8 cellular contexts compared by ENCODE assay signal in the genomic region with DNA sequence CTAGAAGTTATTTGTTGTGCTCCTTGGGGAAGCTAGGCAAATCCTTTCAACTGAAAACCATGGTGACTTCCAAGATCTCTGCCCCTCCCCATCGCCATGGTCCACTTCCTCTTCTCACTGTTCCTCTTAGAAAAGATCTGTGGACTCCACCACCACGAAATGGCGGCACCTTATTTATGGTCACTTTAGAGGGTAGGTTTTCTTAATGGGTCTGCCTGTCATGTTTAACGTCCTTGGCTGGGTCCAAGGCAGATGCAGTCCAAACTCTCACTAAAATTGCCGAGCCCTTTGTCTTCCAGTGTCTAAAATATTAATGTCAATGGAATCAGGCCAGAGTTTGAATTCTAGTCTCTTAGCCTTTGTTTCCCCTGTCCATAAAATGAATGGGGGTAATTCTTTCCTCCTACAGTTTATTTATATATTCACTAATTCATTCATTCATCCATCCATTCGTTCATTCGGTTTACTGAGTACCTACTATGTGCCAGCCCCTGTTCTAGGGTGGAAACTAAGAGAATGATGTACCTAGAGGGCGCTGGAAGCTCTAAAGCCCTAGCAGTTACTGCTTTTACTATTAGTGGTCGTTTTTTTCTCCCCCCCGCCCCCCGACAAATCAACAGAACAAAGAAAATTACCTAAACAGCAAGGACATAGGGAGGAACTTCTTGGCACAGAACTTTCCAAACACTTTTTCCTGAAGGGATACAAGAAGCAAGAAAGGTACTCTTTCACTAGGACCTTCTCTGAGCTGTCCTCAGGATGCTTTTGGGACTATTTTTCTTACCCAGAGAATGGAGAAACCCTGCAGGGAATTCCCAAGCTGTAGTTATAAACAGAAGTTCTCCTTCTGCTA. TPM values are rescaled to one million over a fixed set of nuclear protein-coding genes. Genes with fewer than 3 reads are reported as not detected.
DNase-seq lines count a peak whose midpoint lies in the region; ATAC-seq and TF ChIP-seq lines count a peak whose summit lies in the region.

No MANE protein-coding gene starts in this region.

- H3K4me3 ChIP-seq in ascending aorta (peak overlapping the region; percentile 87 to 90), iPS-18c (ENCODE audit: insufficient read depth, low read depth, low read length) (peak overlapping the region; percentile 83; the same call in 1 of the 2 replicates)

- H3K36me3 ChIP-seq in ascending aorta: peaks cover 4% of the 10 kb centered on the region in 2 donors

- DNase-seq in ACHN (peak; percentile 43), NOMO-1 treated with DMSO at 0.1 percent for 48 hours (lab: John Stamatoyannopoulos, UW; ENCODE audit: unreplicated experiment) (peak; percentile 86), ascending aorta (ENCODE audit: low spot score in 2 of 2) (peak in 1 of 2 donors; percentile 77), NCI-H510A treated with DMSO at 0.1 percent for 48 hours (lab: John Stamatoyannopoulos, UW) (no peak)
- peak; percentile 33 for DNase-seq in stimulated activated naive CD4-positive, alpha-beta T cell treated with Interleukin-2 at 50 U/mL for 16 hours (lab: John Stamatoyannopoulos, UW)

- peak; percentile 24 for ATAC-seq in GM18502 (IDR thresholded peaks at IDR 0.05; ENCODE audit: poor library complexity, unreplicated experiment)
- no peak for ATAC-seq in HG02981 (IDR thresholded peaks at IDR 0.05; ENCODE audit: unreplicated experiment)

- no peaks in the 10 kb centered on the region for H3K27me3 ChIP-seq in ascending aorta

- peak overlapping the region; percentile 97 to 99 for H3K27ac ChIP-seq in ascending aorta

- intact Hi-C loops in ascending aorta (cut with DNase I): loop anchor here (1.0 to 10.0 kb wide), 6 partner anchors 19 to 1196 kb away; a partner anchor contains a TSS

- in situ Hi-C loops in ACHN (cut with HindIII; ENCODE audit: low pct_ligation_motif_present, low pct_unique_long_range_greater_than_20kb, low sequenced_read_pairs): no loop called here

- TF ChIP-seq CTCF in ascending aorta (IDR thresholded peaks at IDR 0.05): peak; percentile 15 to 39 (median 21)

- peaks cover 4 to 15% of the 10 kb centered on the region in 2 donors for H3K4me1 ChIP-seq in ascending aorta

- H3K9me3 ChIP-seq in ascending aorta (no peaks in the 10 kb centered on the region), iPS-18c (ENCODE audit: control insufficient read depth, insufficient read depth, low read length) (no peaks in the 10 kb centered on the region)

RNA-seq across cellular contexts. Expression of a gene that starts 0.7 kb away (rescaled TPM):
- total RNA-seq in ascending aorta: not detected

RNA-seq across cellular contexts. Expression of a gene that starts 0.9 kb away (rescaled TPM):
- 3,395 TPM for total RNA-seq in ascending aorta

RNA-seq across cellular contexts. Expression of a gene that starts 25.9 kb away (rescaled TPM):
- total RNA-seq in ascending aorta: 40.3 TPM

RNA-seq across cellular contexts. Expression of a gene that starts 47.0 kb away (rescaled TPM):
- 21.1 TPM for total RNA-seq in ascending aorta
